Comparison of ENCODE assay signal across 8 cellular contexts in genomic region chr18:80247403-80247916, GRCh38. TPM values are rescaled to one million over a fixed set of nuclear protein-coding genes. Genes with fewer than 3 reads are reported as not detected.
DNase-seq lines count a peak whose midpoint lies in the region; ATAC-seq and TF ChIP-seq lines count a peak whose summit lies in the region.

A gene with protein sequence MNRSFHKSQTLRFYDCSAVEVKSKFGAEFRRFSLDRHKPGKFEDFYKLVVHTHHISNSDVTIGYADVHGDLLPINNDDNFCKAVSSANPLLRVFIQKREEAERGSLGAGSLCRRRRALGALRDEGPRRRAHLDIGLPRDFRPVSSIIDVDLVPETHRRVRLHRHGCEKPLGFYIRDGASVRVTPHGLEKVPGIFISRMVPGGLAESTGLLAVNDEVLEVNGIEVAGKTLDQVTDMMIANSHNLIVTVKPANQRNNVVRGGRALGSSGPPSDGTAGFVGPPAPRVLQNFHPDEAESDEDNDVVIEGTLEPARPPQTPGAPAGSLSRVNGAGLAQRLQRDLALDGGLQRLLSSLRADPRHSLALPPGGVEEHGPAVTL (minus strand): TSS chr18:80247514. CDS start chr18:80247348, 166 bp downstream.

- in situ Hi-C loops in G401 (cut with HindIII; ENCODE audit: low sequenced_read_pairs), result no loop called here

- ATAC-seq in HG02588 (IDR thresholded peaks at IDR 0.05; ENCODE audit: unreplicated experiment) (peak; percentile 74), GM21528 (IDR thresholded peaks at IDR 0.05; ENCODE audit: low FRiP score, unreplicated experiment) (no peak)

- H3K27ac ChIP-seq in VCaP (peak within 1 kb of the TSS; percentile 68; the same call in 1 of the 2 replicates), caudate nucleus (ENCODE audit: low read depth, low read length) (no peak within 1 kb of the TSS)

- peak; percentile 85 for DNase-seq in G401 (ENCODE audit: low spot score)
- DNase-seq in NCI-H1694 treated with DMSO at 0.1 percent for 48 hours (lab: John Stamatoyannopoulos, UW), result peak; percentile 13
- peak in 60 of 61 donors; percentile 15 to 95 (median 79) for DNase-seq in caudate nucleus (lab: John Stamatoyannopoulos, UW)
- DNase-seq in islet precursor cell, result peak; percentile 89
- DNase-seq in stimulated activated CD4-positive, alpha-beta T cell treated with anti-CD3 and anti-CD28 coated beads, Interleukin-12 subunit alpha, Interleukin-12 subunit beta, amount 100 ng/mL, for 24 hours (ENCODE audit: low read depth in 2 of 2), result peak; percentile 11 to 54

- peak; percentile 15; the same call in 1 of the 2 replicates for TF ChIP-seq CTCF in VCaP (conservative IDR thresholded peaks at IDR 0.05)

RNA-seq across cellular contexts. Expression of the gene that starts here (rescaled TPM):
- 8.3 and 9.2 TPM in 2 replicates for total RNA-seq in G401 (2014; rRNA removed; shearing (Covaris generic))

Comparison
In these comparisons a context has a peak if more than half of its experiments do, and no peak if none do; other contexts are left out.
1. DNase-seq: peak in every context shown above with its lines; median percentile 89 in islet precursor cell; 85 in G401; 79 in caudate nucleus; 32 in stimulated activated CD4-positive, alpha-beta T cell treated with anti-CD3 and anti-CD28 coated beads, Interleukin-12 subunit alpha, Interleukin-12 subunit beta, amount 100 ng/mL, for 24 hours; 13 in NCI-H1694 treated with DMSO at 0.1 percent for 48 hours.